ENCODE assay signal across 23 cellular contexts in genomic region chr3:89358281-89358680, GRCh38.
DNase-seq lines count a peak whose midpoint lies in the region; ATAC-seq, FAIRE-seq and TF ChIP-seq lines count a peak whose summit lies in the region.
"Had no signal": no experiment of that assay in that cellular context is flagged by ENCODE, and none has a peak within 500 bp of the region (broad histone marks: within the 10 kb centered on the region; RNA-seq: fewer than 3 reads in every experiment).

No MANE protein-coding gene starts in this region.

- POLR2A ChIA-PET in PC-3 (lab: Charles Lee; ENCODE audit: unreplicated experiment) = no interaction called here

- H3K27me3 ChIP-seq in GM23248 (replicated peaks; ENCODE audit: insufficient read depth) = 0 out of 2 replicates have a peak, but pooled peaks cover 3% of the 10 kb centered on the region
- no peaks in the 10 kb centered on the region for H3K27me3 ChIP-seq in PC-3 (ENCODE audit: low read length)
- no peaks in the 10 kb centered on the region for H3K27me3 ChIP-seq in bronchial epithelial cell (ENCODE audit: control insufficient read depth, insufficient read depth, low read length)
- H3K27me3 ChIP-seq in foreskin keratinocyte = no peaks in the 10 kb centered on the region
- H3K27me3 ChIP-seq: BLaER1 had no signal

- FAIRE-seq in bronchial epithelial cell (lab: Jason Lieb, UNC) = no peak
- FAIRE-seq: D721Med, GM12878, GM19239, H54 had no signal

- no peaks in the 10 kb centered on the region for H3K79me2 ChIP-seq in GM23248 (ENCODE audit: insufficient read depth)
- H3K79me2 ChIP-seq in PC-3 (ENCODE audit: low read length) = no peaks in the 10 kb centered on the region

- H3K27ac Mint-ChIP-seq in activated naive CD8-positive, alpha-beta T cell treated with anti-CD3 and anti-CD28 coated beads for 36 hours = no peak overlapping the region
- H3K27ac Mint-ChIP-seq: B cell; CD4-positive, CD25-positive, alpha-beta regulatory T cell; CD8-positive, alpha-beta T cell; GM23338 had no signal

- H3K9me3 Mint-ChIP-seq in activated naive CD8-positive, alpha-beta T cell treated with anti-CD3 and anti-CD28 coated beads for 36 hours = peaks cover 3% of the 10 kb centered on the region
- H3K9me3 Mint-ChIP-seq: GM23338 had no signal

- no peak for ATAC-seq in PC-3
- peak; percentile 59 for ATAC-seq in foreskin keratinocyte
- ATAC-seq: CD8-positive, alpha-beta T cell; GM12878; GM23338 had no signal

- CTCF ChIA-PET in PC-3 (lab: Charles Lee) = no interaction called here

- no peak overlapping the region for H3K4me3 ChIP-seq in GM23248
- no peak overlapping the region for H3K4me3 ChIP-seq in PC-3 (ENCODE audit: low read length)
- no peak overlapping the region for H3K4me3 ChIP-seq in bronchial epithelial cell (ENCODE audit: low read depth, low read length)
- no peak overlapping the region for H3K4me3 ChIP-seq in lower leg skin (ENCODE audit: low read depth, poor library complexity, severe bottlenecking)
- H3K4me3 ChIP-seq: BLaER1, GM12878, GM23338, HAP-1 had no signal

- H3K27ac ChIP-seq in GM23248 (no peak overlapping the region), PC-3 (ENCODE audit: low read length) (no peak overlapping the region), foreskin keratinocyte (no peak overlapping the region)
- H3K27ac ChIP-seq: 22Rv1, BLaER1, C4-2B had no signal

- no TSS peak for BruUV-seq in PC-3 (replicated peaks; lab: Mats Ljungman, UMichigan)

- intact Hi-C loops in PC-3 (cut with micrococcal nuclease) = no loop called here
- intact Hi-C loops in lower leg skin (cut with DNase I; ENCODE audit: low total_unique reads) = no loop called here

- no peaks in the 10 kb centered on the region for H3K27me3 Mint-ChIP-seq in activated naive CD8-positive, alpha-beta T cell treated with anti-CD3 and anti-CD28 coated beads for 36 hours
- H3K27me3 Mint-ChIP-seq: B cell; CD4-positive, CD25-positive, alpha-beta regulatory T cell had no signal

- DNase-seq in GM23248 (peak; percentile 55), PC-3 (peak; percentile 6), bronchial epithelial cell (ENCODE audit: low read depth) (peak; percentile 62), foreskin keratinocyte (no peak), SHP77 (lab: John Stamatoyannopoulos, UW) (no peak), lower leg skin (ENCODE audit: low spot score in 2 of 2) (no peak)
- DNase-seq in activated naive CD8-positive, alpha-beta T cell treated with anti-CD3 and anti-CD28 coated beads for 36 hours = no peak
- DNase-seq: CD4-positive, CD25-positive, alpha-beta regulatory T cell; CD8-positive, alpha-beta T cell; DMS 273 treated with DMSO at 0.1 percent for 48 hours; DMS79; EL; GDM1 had no signal

- TF ChIP-seq CTCF in PC-3 (conservative IDR thresholded peaks at IDR 0.05; ENCODE audit: low read depth, low read length) (no peak), bronchial epithelial cell (IDR thresholded peaks at IDR 0.05; ENCODE audit: insufficient read depth, low read length, severe bottlenecking) (no peak), foreskin keratinocyte (conservative IDR thresholded peaks at IDR 0.05) (no peak), lower leg skin (IDR thresholded peaks at IDR 0.05) (no peak)

- in situ Hi-C loops in GM23248 (cut with MboI) = no loop called here

- H3K4me2 ChIP-seq in GM23248 (ENCODE audit: unreplicated experiment) = no peak overlapping the region
- no peak overlapping the region for H3K4me2 ChIP-seq in PC-3 (ENCODE audit: low read length)
- H3K4me2 ChIP-seq: BLaER1, GM23338 had no signal

- H3K9ac ChIP-seq in GM23248 (no peak overlapping the region), PC-3 (ENCODE audit: low read length) (no peak overlapping the region)
- H3K9ac ChIP-seq: BLaER1 had no signal

- no peaks in the 10 kb centered on the region for H3K9me3 ChIP-seq in GM23248 (ENCODE audit: low read depth)
- no peaks in the 10 kb centered on the region for H3K9me3 ChIP-seq in PC-3 (ENCODE audit: low read length)
- H3K9me3 ChIP-seq: BLaER1, HAP-1 had no signal

- H3F3A ChIP-seq in GM23248 (ENCODE audit: insufficient read depth) (peaks cover 8% of the 10 kb centered on the region; the same call in 1 of the 2 replicates), PC-3 (ENCODE audit: low read length, unreplicated experiment) (no peaks in the 10 kb centered on the region)

- H3K36me3 Mint-ChIP-seq in activated naive CD8-positive, alpha-beta T cell treated with anti-CD3 and anti-CD28 coated beads for 36 hours = no peaks in the 10 kb centered on the region
- H3K36me3 Mint-ChIP-seq: CD4-positive, CD25-positive, alpha-beta regulatory T cell; CD8-positive, alpha-beta T cell had no signal

- H2AFZ ChIP-seq in GM23248 (no peak overlapping the region), PC-3 (ENCODE audit: low read length) (no peak overlapping the region)
- H2AFZ ChIP-seq: GM23338 had no signal

- H3K4me1 ChIP-seq in GM23248 (ENCODE audit: insufficient read depth) (peaks cover 12% of the 10 kb centered on the region), PC-3 (ENCODE audit: insufficient read depth, low read length) (peaks cover 12% of the 10 kb centered on the region), foreskin keratinocyte (no peaks in the 10 kb centered on the region)
- H3K4me1 ChIP-seq: BLaER1, HAP-1 had no signal

- H3K9me2 ChIP-seq in GM23248 (ENCODE audit: insufficient read depth) (no peaks in the 10 kb centered on the region), PC-3 (replicated peaks; ENCODE audit: low read length) (no peaks in the 10 kb centered on the region)

- H3K4me1 Mint-ChIP-seq in activated naive CD8-positive, alpha-beta T cell treated with anti-CD3 and anti-CD28 coated beads for 36 hours = no peaks in the 10 kb centered on the region
- H3K4me1 Mint-ChIP-seq: B cell; CD4-positive, CD25-positive, alpha-beta regulatory T cell had no signal

- no peak for TF ChIP-seq POLR2A in lower leg skin (IDR thresholded peaks at IDR 0.05)

- H4K20me1 ChIP-seq in GM23248 (ENCODE audit: insufficient read depth) (no peaks in the 10 kb centered on the region), PC-3 (ENCODE audit: low read length) (no peaks in the 10 kb centered on the region)
- H4K20me1 ChIP-seq: BLaER1 had no signal

- no peaks in the 10 kb centered on the region; the same call in 1 of the 2 replicates for H3K36me3 ChIP-seq in GM23248 (ENCODE audit: low read depth)
- H3K36me3 ChIP-seq in PC-3 (ENCODE audit: low read depth, low read length) = no peaks in the 10 kb centered on the region
- no peaks in the 10 kb centered on the region for H3K36me3 ChIP-seq in bronchial epithelial cell (ENCODE audit: control insufficient read depth, insufficient read depth, low read length)
- H3K36me3 ChIP-seq: HAP-1 had no signal

- no peak overlapping the region for H3K4me3 Mint-ChIP-seq in activated naive CD8-positive, alpha-beta T cell treated with anti-CD3 and anti-CD28 coated beads for 36 hours
- H3K4me3 Mint-ChIP-seq: B cell; CD4-positive, CD25-positive, alpha-beta regulatory T cell; CD8-positive, alpha-beta T cell; GM23338 had no signal

Comparison
In these comparisons a context has a peak if more than half of its experiments do, and no peak if none do; other contexts are left out.
1. DNase-seq: peak in GM23248 (single experiment), PC-3 (single experiment) and bronchial epithelial cell (single experiment); none in foreskin keratinocyte (0 of 2), SHP77 (0 of 2), lower leg skin (0 of 2) and activated naive CD8-positive, alpha-beta T cell treated with anti-CD3 and anti-CD28 coated beads for 36 hours (single experiment).